21 cellular contexts compared by ENCODE assay signal in genomic region chr7:89773594-89773993, GRCh38.
"Had no signal": no experiment of that assay in that cellular context is flagged by ENCODE, and none has a peak within 500 bp of the region (broad histone marks: within the 10 kb centered on the region; RNA-seq: fewer than 3 reads in every experiment).

No MANE protein-coding gene starts in this region.

- DNase-seq: hypothalamus; immature natural killer cell; kidney; left ventricle myocardium inferior; mesendoderm; naive B cell; natural killer cell; nephron progenitor cell; ovary; right lobe of liver; stimulated activated CD4-positive, alpha-beta T cell treated with anti-CD3 and anti-CD28 coated beads, Interleukin-12 subunit alpha, Interleukin-12 subunit beta, amount 100 ng/mL, for 4 hours; stimulated activated CD4-positive, alpha-beta T cell treated with anti-CD3 and anti-CD28 coated beads, Interleukin-15, amount 100 ng/mL, for 24 hours; stimulated activated CD4-positive, alpha-beta T cell treated with anti-CD3 and anti-CD28 coated beads, Interleukin-2, amount 100 ng/mL, for 24 hours; stimulated activated CD4-positive, alpha-beta T cell treated with anti-CD3 and anti-CD28 coated beads, Interleukin-4, amount 100 ng/mL, for 1 hour; stimulated activated naive B cell treated with anti-CD40 and anti-IgM and Interleukin-4, amounts not matched to agents 10 μg/mL and 1 μg/mL and 100 μg/mL, for 72 hours; stimulated activated naive CD8-positive, alpha-beta T cell treated with anti-CD3 and anti-CD28 coated beads, Interleukin-15, Interleukin-2, amounts not matched to agents 100 U/mL and 50 U/mL, for 24 hours; stomach; testis; thyroid gland; transverse colon; upper lobe of left lung had no signal
